In the genomic region with DNA sequence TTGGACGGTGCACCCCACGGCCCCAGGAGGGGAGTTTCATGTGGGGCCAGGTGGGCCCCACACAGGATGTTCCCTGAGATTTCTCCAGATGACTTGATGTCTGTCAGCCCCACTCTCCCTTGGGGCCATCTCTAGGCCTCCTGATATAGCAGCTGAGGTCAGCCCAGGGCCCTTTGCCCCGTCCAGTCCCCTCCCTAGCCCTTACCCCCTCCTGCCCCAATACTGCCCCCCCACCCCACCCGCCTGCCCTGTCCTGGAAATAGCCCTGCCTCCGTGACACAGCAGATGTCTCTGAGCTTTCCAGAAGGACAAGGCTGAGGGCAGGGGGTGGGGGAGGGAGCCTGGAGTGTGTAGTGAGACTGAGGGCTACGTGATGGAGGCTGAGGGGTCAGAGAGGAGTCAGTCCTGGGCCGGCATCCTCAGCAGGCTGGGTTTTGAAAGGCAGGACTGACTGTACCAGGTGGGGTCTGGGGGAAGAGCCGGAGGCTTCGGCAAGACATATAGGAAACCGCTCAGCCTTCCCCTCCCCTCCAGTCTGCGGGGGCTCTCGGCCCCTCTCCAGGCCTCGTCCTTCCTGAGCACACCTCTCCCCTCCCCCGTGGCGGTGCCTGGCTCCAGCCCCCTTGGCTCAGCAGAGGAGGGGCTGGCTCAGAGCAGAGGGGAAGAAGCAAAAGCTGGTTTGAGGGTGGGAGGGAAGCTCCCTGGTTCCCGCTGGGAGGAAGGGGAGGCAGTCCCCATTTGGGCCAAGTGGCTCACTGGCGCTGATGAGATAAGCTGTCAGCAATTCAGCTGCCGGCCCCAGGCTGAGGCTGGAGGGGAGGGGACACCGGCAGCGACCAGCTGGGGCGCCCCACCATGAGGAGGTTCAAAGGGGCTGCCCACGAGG, we compare ENCODE assay signal across 10 cellular contexts. TPM values are rescaled to one million over a fixed set of nuclear protein-coding genes. Genes with fewer than 3 reads are reported as not detected.
DNase-seq lines count a peak whose midpoint lies in the region.
"Had no signal": no experiment of that assay in that cellular context is flagged by ENCODE, and none has a peak within 500 bp of the region (broad histone marks: within the 10 kb centered on the region; RNA-seq: fewer than 3 reads in every experiment).

No MANE protein-coding gene starts in this region.

- H3K4me3 Mint-ChIP-seq in activated T-cell treated with anti-CD3 and anti-CD28 coated beads, Interleukin-2, amount 50 U/mL, for 24 hours = no peak overlapping the region
- H3K4me3 Mint-ChIP-seq: dendritic cell treated with granulocyte-macrophage colony-stimulating factor and Interleukin-4, amounts not matched to agents 40 ng/mL and 50 ng/mL, for 4 days had no signal

- no peaks in the 10 kb centered on the region for H3K9me3 Mint-ChIP-seq in activated T-cell treated with anti-CD3 and anti-CD28 coated beads, Interleukin-2, amount 50 U/mL, for 24 hours
- H3K9me3 Mint-ChIP-seq: dendritic cell treated with granulocyte-macrophage colony-stimulating factor and Interleukin-4, amounts not matched to agents 40 ng/mL and 50 ng/mL, for 4 days had no signal

- peaks cover 17% of the 10 kb centered on the region for H3K4me1 Mint-ChIP-seq in activated T-cell treated with anti-CD3 and anti-CD28 coated beads, Interleukin-2, amount 50 U/mL, for 24 hours (ENCODE audit: low read depth)

- H3K27me3 Mint-ChIP-seq in activated T-cell treated with anti-CD3 and anti-CD28 coated beads, Interleukin-2, amount 50 U/mL, for 24 hours = peaks cover 44% of the 10 kb centered on the region

- H3K27ac Mint-ChIP-seq in activated T-cell treated with anti-CD3 and anti-CD28 coated beads, Interleukin-2, amount 50 U/mL, for 24 hours = no peak overlapping the region
- H3K27ac Mint-ChIP-seq: dendritic cell treated with granulocyte-macrophage colony-stimulating factor and Interleukin-4, amounts not matched to agents 40 ng/mL and 50 ng/mL, for 4 days had no signal

- no peaks in the 10 kb centered on the region for H3K36me3 Mint-ChIP-seq in activated T-cell treated with anti-CD3 and anti-CD28 coated beads, Interleukin-2, amount 50 U/mL, for 24 hours (ENCODE audit: low read depth)

- peak; percentile 41 for DNase-seq in AG08395 (ENCODE audit: low spot score)
- peak; percentile 73 for DNase-seq in M059J (ENCODE audit: low read depth)
- peak; percentile 82 for DNase-seq in ecto neural progenitor cell (ENCODE audit: low spot score)
- peak; percentile 98 for DNase-seq in myocyte (ENCODE audit: low read depth)
- DNase-seq in NCI-H748 (lab: John Stamatoyannopoulos, UW; ENCODE audit: unreplicated experiment) = no peak
- no peak for DNase-seq in HuH-7 (ENCODE audit: low spot score)
- no peak for DNase-seq in SHP77 treated with DMSO at 0.1 percent for 48 hours (lab: John Stamatoyannopoulos, UW)
- no peak for DNase-seq in activated T-cell treated with anti-CD3 and anti-CD28 coated beads, Interleukin-2, amount 50 U/mL, for 24 hours
- DNase-seq: NCI-H2029 had no signal

RNA-seq across cellular contexts. Expression of gene FLNC, which starts 2.0 kb away (rescaled TPM):
- 60.7 and 150 TPM in 2 replicates for total RNA-seq in M059J (2014; rRNA removed; shearing (Covaris generic))
- total RNA-seq in myocyte = 703 and 1,085 TPM in 2 replicates
- polyA plus RNA-seq in myocyte (2012) = 401 TPM

RNA-seq across cellular contexts. Expression of gene ATP6V1F, which starts 30.4 kb away (rescaled TPM):
- 160 TPM in 2 replicates for total RNA-seq in M059J (2014; rRNA removed; shearing (Covaris generic))
- total RNA-seq in myocyte = 172 and 222 TPM in 2 replicates
- polyA plus RNA-seq in myocyte (2012) = 468 TPM

RNA-seq across cellular contexts. Expression of gene CCDC136, which starts 40.5 kb away (rescaled TPM):
- total RNA-seq in M059J (2014; rRNA removed; shearing (Covaris generic)) = 0.74 and 5.7 TPM in 2 replicates
- 4.6 and 5.0 TPM in 2 replicates for total RNA-seq in myocyte
- polyA plus RNA-seq in myocyte (2012) = 5.3 TPM

RNA-seq across cellular contexts. Expression of gene OPN1SW, which starts 56.6 kb away (rescaled TPM):
- not detected in 2 replicates for total RNA-seq in M059J (2014; rRNA removed; shearing (Covaris generic))
- 2.8 and 3.4 TPM in 2 replicates for total RNA-seq in myocyte
- 4.0 TPM for polyA plus RNA-seq in myocyte (2012)

Comparison
In these comparisons a context has a peak if more than half of its experiments do, and no peak if none do; other contexts are left out.
1. DNase-seq: peak in AG08395 (single experiment), M059J (single experiment), ecto neural progenitor cell (single experiment) and myocyte (single experiment); none in NCI-H748 (single experiment), HuH-7 (single experiment), SHP77 treated with DMSO at 0.1 percent for 48 hours (single experiment) and activated T-cell treated with anti-CD3 and anti-CD28 coated beads, Interleukin-2, amount 50 U/mL, for 24 hours (single experiment).